Comparison of ENCODE assay signal across 8 cellular contexts in genomic region chr9:128863647-128864046, GRCh38. TPM values are rescaled to one million over a fixed set of nuclear protein-coding genes. Genes with fewer than 3 reads are reported as not detected.
DNase-seq lines count a peak whose midpoint lies in the region; ATAC-seq lines count a peak whose summit lies in the region.

No MANE protein-coding gene starts in this region.

- H3K9me3 Mint-ChIP-seq in CD4-positive, alpha-beta memory T cell = no peaks in the 10 kb centered on the region
- no peaks in the 10 kb centered on the region for H3K9me3 Mint-ChIP-seq in activated CD4-positive, alpha-beta memory T cell treated with anti-CD3 and anti-CD28 coated beads, Interleukin-2, amount 10 ng/mL, durations not matched to agents 7 days and 5 days

- peak; percentile 65 for ATAC-seq in GM21529 (IDR thresholded peaks at IDR 0.05; ENCODE audit: unreplicated experiment)

- no peak overlapping the region for H3K4me3 ChIP-seq in CD4-positive, alpha-beta memory T cell (ENCODE audit: low read length in 2 of 2)
- H3K4me3 ChIP-seq in effector memory CD4-positive, alpha-beta T cell (ENCODE audit: insufficient read depth, low read depth, low read length, poor library complexity, severe bottlenecking) = no peak overlapping the region

- no peaks in the 10 kb centered on the region for H3K27me3 Mint-ChIP-seq in CD4-positive, alpha-beta memory T cell
- no peaks in the 10 kb centered on the region for H3K27me3 Mint-ChIP-seq in activated CD4-positive, alpha-beta memory T cell treated with anti-CD3 and anti-CD28 coated beads, Interleukin-2, amount 10 ng/mL, durations not matched to agents 7 days and 5 days

- H3K4me1 Mint-ChIP-seq in CD4-positive, alpha-beta memory T cell = peaks cover 3 to 6% (median 5%) of the 10 kb centered on the region in 4 donors
- peaks cover 13% of the 10 kb centered on the region for H3K4me1 Mint-ChIP-seq in activated CD4-positive, alpha-beta memory T cell treated with anti-CD3 and anti-CD28 coated beads, Interleukin-2, amount 10 ng/mL, durations not matched to agents 7 days and 5 days

- no peaks in the 10 kb centered on the region for H3K36me3 ChIP-seq in CD4-positive, alpha-beta memory T cell (ENCODE audit: insufficient read depth, low read length)
- no peaks in the 10 kb centered on the region for H3K36me3 ChIP-seq in effector memory CD4-positive, alpha-beta T cell (ENCODE audit: control insufficient read depth, insufficient read depth, low read length)

- H3K36me3 Mint-ChIP-seq in CD4-positive, alpha-beta memory T cell = no peaks in the 10 kb centered on the region
- H3K36me3 Mint-ChIP-seq in activated CD4-positive, alpha-beta memory T cell treated with anti-CD3 and anti-CD28 coated beads, Interleukin-2, amount 10 ng/mL, durations not matched to agents 7 days and 5 days (ENCODE audit: low read depth) = no peaks in the 10 kb centered on the region

- POLR2A ChIA-PET in CD4-positive, alpha-beta memory T cell (lab: Charles Lee; ENCODE audit: partially characterized antibody) = interaction anchor here (1.5 to 1.6 kb wide), 2 partner anchors 38 to 65 kb away, joined by 5 to 6 read pairs; no protein-coding TSS in a partner anchor
- POLR2A ChIA-PET in activated CD4-positive, alpha-beta memory T cell treated with anti-CD3 and anti-CD28 coated beads, Interleukin-2, amount 10 ng/mL, durations not matched to agents 7 days and 5 days (lab: Charles Lee) = no interaction called here

- DNase-seq in CD4-positive, alpha-beta memory T cell = peak; percentile 76 to 81 (median 78)
- peak; percentile 1 for DNase-seq in NCI-H526 treated with DMSO at 0.1 percent for 48 hours (lab: John Stamatoyannopoulos, UW)
- DNase-seq in activated CD4-positive, alpha-beta memory T cell treated with anti-CD3 and anti-CD28 coated beads, Interleukin-2, amount 10 ng/mL, durations not matched to agents 7 days and 5 days = peak; percentile 88
- DNase-seq in effector memory CD4-positive, alpha-beta T cell = peak; percentile 64 to 77 (median 71)
- DNase-seq in midbrain (lab: John Stamatoyannopoulos, UW) = peak; percentile 56
- peak; percentile 78 for DNase-seq in stimulated activated CD8-positive, alpha-beta memory T cell treated with anti-CD3 and anti-CD28 coated beads, Interleukin-7, amount 100 ng/mL, for 24 hours (ENCODE audit: low read depth)
- DNase-seq in foreskin melanocyte = no peak

- H3K4me1 ChIP-seq in CD4-positive, alpha-beta memory T cell (ENCODE audit: insufficient read depth, low read length) = peaks cover 9% of the 10 kb centered on the region
- H3K4me1 ChIP-seq in effector memory CD4-positive, alpha-beta T cell (ENCODE audit: control insufficient read depth, insufficient read depth, low read length, poor library complexity, severe bottlenecking) = no peaks in the 10 kb centered on the region

- H3K4me3 Mint-ChIP-seq in CD4-positive, alpha-beta memory T cell = no peak overlapping the region
- no peak overlapping the region for H3K4me3 Mint-ChIP-seq in activated CD4-positive, alpha-beta memory T cell treated with anti-CD3 and anti-CD28 coated beads, Interleukin-2, amount 10 ng/mL, durations not matched to agents 7 days and 5 days

- intact Hi-C loops in CD4-positive, alpha-beta memory T cell (cut with micrococcal nuclease) = loop anchor here (1.0 to 2.0 kb wide), 3 partner anchors 17 to 215 kb away; partner anchors contain the start of gene KYAT1

- no peak overlapping the region for H3K27ac ChIP-seq in CD4-positive, alpha-beta memory T cell (ENCODE audit: low read depth, low read length)
- H3K27ac ChIP-seq in effector memory CD4-positive, alpha-beta T cell (ENCODE audit: insufficient read depth, low read length, poor library complexity, severe bottlenecking) = no peak overlapping the region

- no peaks in the 10 kb centered on the region for H3K9me3 ChIP-seq in CD4-positive, alpha-beta memory T cell (ENCODE audit: control insufficient read depth in 1 of 2, low read length in 2 of 2)
- H3K9me3 ChIP-seq in effector memory CD4-positive, alpha-beta T cell (ENCODE audit: control insufficient read depth, low read length) = no peaks in the 10 kb centered on the region

- no peaks in the 10 kb centered on the region for H3K27me3 ChIP-seq in CD4-positive, alpha-beta memory T cell (ENCODE audit: insufficient read depth, low read length)
- H3K27me3 ChIP-seq in effector memory CD4-positive, alpha-beta T cell (replicated peaks; ENCODE audit: control insufficient read depth, insufficient read depth, low read length, poor library complexity, severe bottlenecking) = no peaks in the 10 kb centered on the region

- CTCF ChIA-PET in CD4-positive, alpha-beta memory T cell (lab: Charles Lee; ENCODE audit: partially characterized antibody) = interaction anchor here (1.0 to 12.6 kb wide), 14 partner anchors 8 to 216 kb away, joined by 3 to 332 read pairs (median 5); partner anchors contain the start of gene ZDHHC12
- CTCF ChIA-PET in activated CD4-positive, alpha-beta memory T cell treated with anti-CD3 and anti-CD28 coated beads, Interleukin-2, amount 10 ng/mL, durations not matched to agents 7 days and 5 days (lab: Charles Lee) = interaction anchor here (1.1 to 8.2 kb wide), 10 partner anchors 11 to 101 kb away, joined by 3 to 123 read pairs (median 5); partner anchors contain the start of genes KYAT1 and LRRC8A

- H3K27ac Mint-ChIP-seq in CD4-positive, alpha-beta memory T cell = peak overlapping the region in 2 of 7 donors; percentile 59 to 63
- H3K27ac Mint-ChIP-seq in activated CD4-positive, alpha-beta memory T cell treated with anti-CD3 and anti-CD28 coated beads, Interleukin-2, amount 10 ng/mL, durations not matched to agents 7 days and 5 days = no peak overlapping the region

RNA-seq across cellular contexts. Expression of gene KYAT1, which starts 18.1 kb away (rescaled TPM):
- total RNA-seq in CD4-positive, alpha-beta memory T cell = 10 to 100 TPM in 1 of 2 experiments, 1 to 10 TPM in 1; 9.8 to 12.4 TPM
- 10 to 100 TPM; 11.0 to 11.6 TPM for polyA plus RNA-seq in CD4-positive, alpha-beta memory T cell
- total RNA-seq in activated CD4-positive, alpha-beta memory T cell treated with anti-CD3 and anti-CD28 coated beads, Interleukin-2, amount 10 ng/mL, durations not matched to agents 7 days and 5 days = 10 to 100 TPM; 12.7 to 14.8 TPM

RNA-seq across cellular contexts. Expression of gene LRRC8A, which starts 18.3 kb away (rescaled TPM):
- total RNA-seq in CD4-positive, alpha-beta memory T cell = 10 to 100 TPM; 24.4 to 26.4 TPM
- 10 to 100 TPM; 18.7 to 40.6 TPM for polyA plus RNA-seq in CD4-positive, alpha-beta memory T cell
- 10 to 100 TPM; 37.1 to 38.1 TPM for total RNA-seq in activated CD4-positive, alpha-beta memory T cell treated with anti-CD3 and anti-CD28 coated beads, Interleukin-2, amount 10 ng/mL, durations not matched to agents 7 days and 5 days

RNA-seq across cellular contexts. Expression of gene SPOUT1, which starts 34.1 kb away (rescaled TPM):
- total RNA-seq in CD4-positive, alpha-beta memory T cell = 10 to 100 TPM; 79.1 to 86.0 TPM
- polyA plus RNA-seq in CD4-positive, alpha-beta memory T cell = 10 to 100 TPM; 74.4 to 91.1 TPM
- 10 to 100 TPM; 54.3 to 59.2 TPM for total RNA-seq in activated CD4-positive, alpha-beta memory T cell treated with anti-CD3 and anti-CD28 coated beads, Interleukin-2, amount 10 ng/mL, durations not matched to agents 7 days and 5 days

RNA-seq across cellular contexts. Expression of gene ENDOG, which starts 45.3 kb away (rescaled TPM):
- 10 to 100 TPM; 18.5 to 19.7 TPM for total RNA-seq in CD4-positive, alpha-beta memory T cell
- 10 to 100 TPM; 21.2 to 25.9 TPM for polyA plus RNA-seq in CD4-positive, alpha-beta memory T cell
- 10 to 100 TPM; 16.7 to 19.1 TPM for total RNA-seq in activated CD4-positive, alpha-beta memory T cell treated with anti-CD3 and anti-CD28 coated beads, Interleukin-2, amount 10 ng/mL, durations not matched to agents 7 days and 5 days

RNA-seq across cellular contexts. Expression of gene PHYHD1, which starts 57.1 kb away (rescaled TPM):
- total RNA-seq in CD4-positive, alpha-beta memory T cell = 1 to 10 TPM; 1.7 to 2.2 TPM
- not detected for polyA plus RNA-seq in CD4-positive, alpha-beta memory T cell
- total RNA-seq in activated CD4-positive, alpha-beta memory T cell treated with anti-CD3 and anti-CD28 coated beads, Interleukin-2, amount 10 ng/mL, durations not matched to agents 7 days and 5 days = 1 to 10 TPM; 1.1 to 1.4 TPM
